ENCODE assay signal across 19 cellular contexts in genomic region chr3:123294296-123294938, GRCh38.
A peak's percentile ranks its signal among the peaks of the same experiment; 100 is the strongest.
DNase-seq lines count a peak whose midpoint lies in the region; ATAC-seq lines count a peak whose summit lies in the region.
"Had no signal": no experiment of that assay in that cellular context is flagged by ENCODE, and none has a peak within 500 bp of the region (broad histone marks: within the 10 kb centered on the region; RNA-seq: fewer than 3 reads in every experiment).

No MANE protein-coding gene starts in this region.

- DNase-seq in activated effector memory CD4-positive, alpha-beta T cell treated with anti-CD3 and anti-CD28 coated beads, Interleukin-2, amount 50 U/mL, for 16 hours: peak; percentile 57
- no peak for DNase-seq in activated effector memory CD4-positive, alpha-beta T cell treated with Interleukin-2 at 50 U/mL for 16 hours
- DNase-seq in H7 (peak; percentile 31), mesendoderm (no peak), posterior vena cava (ENCODE audit: low spot score) (peak; percentile 38), AG20443 (ENCODE audit: low spot score) (no peak)
- no peak for DNase-seq in stimulated activated CD4-positive, alpha-beta T cell treated with anti-CD3 and anti-CD28 coated beads, Interleukin-1b, Interleukin-23, amount 100 ng/mL, for 48 hours
- DNase-seq: 8988T; ACHN; C1 segment of cervical spinal cord; Caco-2; CD4-positive, CD25-positive, alpha-beta regulatory T cell; CD8-positive, alpha-beta T cell; DMS153; DND-41; GOT3; HCEC 1CT had no signal

- no peak overlapping the region for H3K23ac ChIP-seq in mesendoderm (ENCODE audit: low read length)

- no peak overlapping the region for H4K5ac ChIP-seq in mesendoderm (ENCODE audit: low read length)

- no peak overlapping the region for H2BK5ac ChIP-seq in mesendoderm (ENCODE audit: low read length)

- intact Hi-C loops in posterior vena cava (cut with DNase I): no loop called here

- no peak overlapping the region for H3K27ac ChIP-seq in mesendoderm (ENCODE audit: low read depth, low read length)
- H3K27ac ChIP-seq: A549 had no signal

- H3K56ac ChIP-seq in mesendoderm (ENCODE audit: low read length): peak overlapping the region; percentile 11

- no peak overlapping the region for H4K8ac ChIP-seq in mesendoderm (ENCODE audit: low read depth, low read length)

- no peaks in the 10 kb centered on the region for H3K4me1 ChIP-seq in mesendoderm (ENCODE audit: control insufficient read depth, low read depth, low read length)
- H3K4me1 ChIP-seq: Caco-2 had no signal

- H2BK120ac ChIP-seq in mesendoderm (ENCODE audit: low read depth, low read length): no peak overlapping the region

- H3K36me3 ChIP-seq in H7 (replicated peaks; ENCODE audit: control insufficient read depth, insufficient read depth, low read length) (no peaks in the 10 kb centered on the region), mesendoderm (ENCODE audit: control insufficient read depth, insufficient read depth, low read length) (no peaks in the 10 kb centered on the region)

- no peaks in the 10 kb centered on the region for H3K79me2 ChIP-seq in mesendoderm (ENCODE audit: control insufficient read depth, insufficient read depth, low read length)

- no peak overlapping the region for H2AK5ac ChIP-seq in mesendoderm (ENCODE audit: low read length)

- H3K27me3 ChIP-seq in H7 (ENCODE audit: control insufficient read depth, insufficient read depth, low read length): no peaks in the 10 kb centered on the region
- no peaks in the 10 kb centered on the region for H3K27me3 ChIP-seq in mesendoderm (ENCODE audit: insufficient read depth, low read length, poor library complexity)

- ATAC-seq in HG03565 (IDR thresholded peaks at IDR 0.05; ENCODE audit: unreplicated experiment): no peak
- ATAC-seq: CD8-positive, alpha-beta T cell had no signal

- H3K79me1 ChIP-seq in mesendoderm (ENCODE audit: low read length): no peaks in the 10 kb centered on the region

- no peak overlapping the region for H3K9ac ChIP-seq in mesendoderm (ENCODE audit: low read length)

- H2BK15ac ChIP-seq in mesendoderm (replicated peaks; ENCODE audit: low read depth): no peak overlapping the region

- no peak overlapping the region for H3K4me3 ChIP-seq in H7 (ENCODE audit: insufficient read depth, low read depth, low read length)
- H3K4me3 ChIP-seq in mesendoderm (ENCODE audit: low read length): no peak overlapping the region
- H3K4me3 ChIP-seq: A549 had no signal

- no CpG with 5 or more reads among the region's 13 CpGs for WGBS in mesendoderm (ENCODE audit: extremely low coverage, insufficient coverage, low lambda C conversion rate)

- no peak overlapping the region for H3K18ac ChIP-seq in mesendoderm (ENCODE audit: low read length)

- no peak overlapping the region for H3K4ac ChIP-seq in mesendoderm (ENCODE audit: low read depth, low read length)

- H3K4me2 ChIP-seq in mesendoderm (ENCODE audit: low read length): no peak overlapping the region
- H3K4me2 ChIP-seq: A549 had no signal

Comparison
In these comparisons a context has a peak if more than half of its experiments do, and no peak if none do; other contexts are left out.
1. DNase-seq: peak in activated effector memory CD4-positive, alpha-beta T cell treated with anti-CD3 and anti-CD28 coated beads, Interleukin-2, amount 50 U/mL, for 16 hours (single experiment), H7 (single experiment) and posterior vena cava (single experiment); none in activated effector memory CD4-positive, alpha-beta T cell treated with Interleukin-2 at 50 U/mL for 16 hours (single experiment), mesendoderm (single experiment), stimulated activated CD4-positive, alpha-beta T cell treated with anti-CD3 and anti-CD28 coated beads, Interleukin-1b, Interleukin-23, amount 100 ng/mL, for 48 hours (single experiment) and AG20443 (single experiment).